Comparison of ENCODE assay signal across 10 cellular contexts in genomic region chr14:39034481-39035296, GRCh38.
DNase-seq lines count a peak whose midpoint lies in the region; ATAC-seq and TF ChIP-seq lines count a peak whose summit lies in the region.
"Had no signal": no experiment of that assay in that cellular context is flagged by ENCODE, and none has a peak within 500 bp of the region (broad histone marks: within the 10 kb centered on the region; RNA-seq: fewer than 3 reads in every experiment).

No MANE protein-coding gene starts in this region.

- H3K27ac ChIP-seq in A673 (ENCODE audit: low read depth, low read length, poor library complexity, severe bottlenecking) (no peak overlapping the region), Karpas-422 (ENCODE audit: low read length) (no peak overlapping the region), RWPE1 (no peak overlapping the region)
- H3K27ac ChIP-seq in CD8-positive, alpha-beta memory T cell (ENCODE audit: low read depth, low read length), result no peak overlapping the region

- H3K36me3 Mint-ChIP-seq in CD8-positive, alpha-beta memory T cell, result peaks cover 15 to 57% (median 28%) of the 10 kb centered on the region in 3 donors

- H3K4me3 Mint-ChIP-seq in CD8-positive, alpha-beta memory T cell, result no peak overlapping the region

- H3K36me3 ChIP-seq in A673 (ENCODE audit: insufficient read depth, low read length, poor library complexity, severe bottlenecking) (peaks cover 19% of the 10 kb centered on the region), Karpas-422 (ENCODE audit: insufficient read depth, low read length) (peaks cover 55% of the 10 kb centered on the region)
- peaks cover 25% of the 10 kb centered on the region for H3K36me3 ChIP-seq in CD8-positive, alpha-beta memory T cell (ENCODE audit: insufficient read depth, low read length)

- peak; percentile 61 for DNase-seq in A673 (ENCODE audit: low spot score)
- DNase-seq in Karpas-422, result peak; percentile 69
- peak; percentile 20 for DNase-seq in iPS-NIHi7 (ENCODE audit: extremely low spot score)
- DNase-seq in C1 segment of cervical spinal cord (lab: John Stamatoyannopoulos, UW), result no peak
- no peak for DNase-seq in RWPE1 (ENCODE audit: low spot score)
- no peak for DNase-seq in CD8-positive, alpha-beta memory T cell
- DNase-seq: activated CD4-positive, alpha-beta T cell treated with anti-CD3 and anti-CD28 coated beads, Interleukin-2, amount 50 U/mL, for 4 hours had no signal

- intact Hi-C loops in A673 (cut with micrococcal nuclease; ENCODE audit: unreplicated experiment), result loop anchor here (10.0 kb wide), 1 partner anchor 340 kb away; no protein-coding TSS in a partner anchor

- H3K27ac Mint-ChIP-seq in CD8-positive, alpha-beta memory T cell, result peak overlapping the region in 2 of 8 donors; percentile 1 to 46

- POLR2A ChIA-PET in A673 (lab: Charles Lee; ENCODE audit: low non-redundant PET) (no interaction called here), RWPE1 (lab: Yijun Ruan, JAX; ENCODE audit: low non-redundant PET) (no interaction called here)
- POLR2A ChIA-PET in CD8-positive, alpha-beta memory T cell (lab: Charles Lee), result no interaction called here

- TF ChIP-seq CTCF in A673 (conservative IDR thresholded peaks at IDR 0.05; ENCODE audit: low read depth, low read length), result peak; percentile 75
- TF ChIP-seq CTCF in WI38 (IDR thresholded peaks at IDR 0.05; ENCODE audit: low read depth, low read length), result 0 out of 2 replicates have a peak, but pooled peaks have one; percentile 12
- no peak for TF ChIP-seq CTCF in RWPE1 (conservative IDR thresholded peaks at IDR 0.05; ENCODE audit: low read depth)

- H3K27me3 Mint-ChIP-seq in CD8-positive, alpha-beta memory T cell, result no peaks in the 10 kb centered on the region

- H3K4me1 ChIP-seq in A673 (ENCODE audit: insufficient read depth, low read length, poor library complexity, severe bottlenecking) (no peaks in the 10 kb centered on the region), Karpas-422 (ENCODE audit: low read length) (peaks cover 14% of the 10 kb centered on the region)
- no peaks in the 10 kb centered on the region for H3K4me1 ChIP-seq in CD8-positive, alpha-beta memory T cell (ENCODE audit: insufficient read depth, low read length)

- no peaks in the 10 kb centered on the region for H4K20me1 ChIP-seq in Karpas-422 (ENCODE audit: insufficient read depth, low read depth, low read length)

- H3K4me2 ChIP-seq in Karpas-422 (ENCODE audit: low read depth, low read length, poor library complexity, severe bottlenecking), result no peak overlapping the region

- no peak overlapping the region for H2AFZ ChIP-seq in Karpas-422 (ENCODE audit: low read length)

- H3K27me3 ChIP-seq in A673 (replicated peaks; ENCODE audit: insufficient read depth, low read depth, low read length, poor library complexity), result no peaks in the 10 kb centered on the region
- no peaks in the 10 kb centered on the region for H3K27me3 ChIP-seq in Karpas-422 (ENCODE audit: low read length)
- H3K27me3 ChIP-seq in CD8-positive, alpha-beta memory T cell (ENCODE audit: insufficient read depth, low read length, poor library complexity, severe bottlenecking), result no peaks in the 10 kb centered on the region

- no peaks in the 10 kb centered on the region for H3K9me3 Mint-ChIP-seq in CD8-positive, alpha-beta memory T cell

- H3K4me1 Mint-ChIP-seq in CD8-positive, alpha-beta memory T cell, result peaks cover 10 to 13% (median 13%) of the 10 kb centered on the region in 3 donors

- H3K4me3 ChIP-seq in A673 (ENCODE audit: low read depth, low read length, poor library complexity, severe bottlenecking) (no peak overlapping the region), Karpas-422 (ENCODE audit: low read length) (no peak overlapping the region), WI38 (ENCODE audit: low read depth, low read length) (no peak overlapping the region)
- no peak overlapping the region for H3K4me3 ChIP-seq in CD8-positive, alpha-beta memory T cell (ENCODE audit: low read length)
- H3K4me3 ChIP-seq: HAP-1 had no signal

- H3K9me3 ChIP-seq in A673 (ENCODE audit: low read depth, low read length, poor library complexity, severe bottlenecking) (no peaks in the 10 kb centered on the region), Karpas-422 (ENCODE audit: low read length) (no peaks in the 10 kb centered on the region)
- H3K9me3 ChIP-seq in CD8-positive, alpha-beta memory T cell (ENCODE audit: low read length), result no peaks in the 10 kb centered on the region
- H3K9me3 ChIP-seq: HAP-1 had no signal

- ATAC-seq in HG03354 (IDR thresholded peaks at IDR 0.05; ENCODE audit: poor library complexity, severe bottlenecking, unreplicated experiment), result no peak

- H3K9ac ChIP-seq in Karpas-422 (ENCODE audit: low read length), result no peak overlapping the region

- H3K9me2 ChIP-seq in Karpas-422 (replicated peaks; ENCODE audit: insufficient read depth, low read length), result no peaks in the 10 kb centered on the region

- CTCF ChIA-PET in A673 (lab: Charles Lee), result interaction anchor here (0.5 to 1.5 kb wide), 7 partner anchors 19 to 1813 kb away, joined by 3 to 6 read pairs (median 5); no protein-coding TSS in a partner anchor
- CTCF ChIA-PET in RWPE1 (lab: Yijun Ruan, JAX), result interaction anchor here (0.5 kb wide), 1 partner anchor 135 kb away, joined by 3 read pairs; no protein-coding TSS in a partner anchor
- CTCF ChIA-PET in CD8-positive, alpha-beta memory T cell (lab: Charles Lee), result interaction anchor here (1.0 kb wide), 1 partner anchor 39 kb away, joined by 3 read pairs; no protein-coding TSS in a partner anchor

- peaks cover 11% of the 10 kb centered on the region; the same call in 1 of the 2 replicates for H3K79me2 ChIP-seq in Karpas-422 (ENCODE audit: low read length)

- BruUV-seq in A673 (replicated peaks; lab: Mats Ljungman, UMichigan), result no TSS peak

Comparison
In these comparisons a context has a peak if more than half of its experiments do, and no peak if none do; other contexts are left out.
1. DNase-seq: peak in A673 (single experiment), Karpas-422 (single experiment) and iPS-NIHi7 (single experiment); none in C1 segment of cervical spinal cord (0 of 14), RWPE1 (single experiment) and CD8-positive, alpha-beta memory T cell (0 of 5).